ENCODE assay signal across 10 cellular contexts in the genomic region with DNA sequence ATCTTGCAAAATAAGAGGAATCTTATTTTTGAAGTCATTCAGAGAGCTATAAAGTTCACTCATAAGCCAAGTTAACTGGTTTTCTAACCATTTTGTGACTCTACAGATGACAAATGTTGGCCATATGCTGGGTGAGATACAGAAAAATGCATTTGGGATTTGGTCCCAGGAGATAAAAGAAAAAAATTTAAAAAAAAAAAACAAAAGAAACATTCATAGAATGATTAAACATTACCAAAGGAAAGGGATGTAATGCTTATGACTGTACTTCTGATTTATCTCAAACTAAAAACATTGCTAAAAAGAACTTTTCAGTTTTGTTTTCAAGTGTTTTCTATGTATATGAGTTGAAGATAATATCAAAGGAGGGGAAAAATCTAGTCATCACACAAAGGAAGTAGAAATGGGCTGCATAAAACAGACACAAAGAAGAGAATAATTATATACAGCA. TPM values are rescaled to one million over a fixed set of nuclear protein-coding genes. Genes with fewer than 3 reads are reported as not detected.
DNase-seq lines count a peak whose midpoint lies in the region; ATAC-seq and TF ChIP-seq lines count a peak whose summit lies in the region.
"Had no signal": no experiment of that assay in that cellular context is flagged by ENCODE, and none has a peak within 500 bp of the region (broad histone marks: within the 10 kb centered on the region; RNA-seq: fewer than 3 reads in every experiment).

No MANE protein-coding gene starts in this region.

- H3K9me3 Mint-ChIP-seq in activated T-cell treated with anti-CD3 and anti-CD28 coated beads, Interleukin-2, amount 50 U/mL, for 72 hours = no peaks in the 10 kb centered on the region
- peaks cover 4% of the 10 kb centered on the region for H3K9me3 Mint-ChIP-seq in activated B cell treated with CpG ODN at 0.5 μM for 24 hours
- H3K9me3 Mint-ChIP-seq in immature natural killer cell = no peaks in the 10 kb centered on the region

- peak; percentile 86 to 89 for ATAC-seq in activated T-cell treated with anti-CD3 and anti-CD28 coated beads, Interleukin-2, amount 50 U/mL, for 72 hours (replicated peaks in 1 of 2)
- peak; percentile 40 for ATAC-seq in HG02870 (IDR thresholded peaks at IDR 0.05; ENCODE audit: unreplicated experiment)
- ATAC-seq in activated B cell treated with CpG ODN at 0.5 μM for 24 hours (ENCODE audit: low read depth) = no peak
- ATAC-seq in stimulated activated naive CD8-positive, alpha-beta T cell treated with anti-CD3 and anti-CD28 coated beads, Interleukin-15, Interleukin-2, amounts not matched to agents 100 U/mL and 50 U/mL, for 24 hours = peak; percentile 84

- no peak for TF ChIP-seq CTCF in activated B cell treated with CpG ODN at 0.5 μM for 24 hours (IDR thresholded peaks at IDR 0.05)

- no peak for DNase-seq in activated T-cell treated with anti-CD3 and anti-CD28 coated beads, Interleukin-2, amount 50 U/mL, for 72 hours
- DNase-seq in activated T-cell treated with anti-CD3 and anti-CD28 coated beads for 4 hours = no peak
- DNase-seq in activated B cell treated with CpG ODN at 0.5 μM for 24 hours = no peak
- DNase-seq in stimulated activated naive CD8-positive, alpha-beta T cell treated with anti-CD3 and anti-CD28 coated beads, Interleukin-15, Interleukin-2, amounts not matched to agents 100 U/mL and 50 U/mL, for 24 hours = no peak
- no peak for DNase-seq in DMS 273 (lab: John Stamatoyannopoulos, UW; ENCODE audit: unreplicated experiment)
- DNase-seq in midbrain (lab: John Stamatoyannopoulos, UW) = no peak
- no peak for DNase-seq in immature natural killer cell
- DNase-seq: foreskin fibroblast, NCI-H510A had no signal

- H3K27ac Mint-ChIP-seq in activated T-cell treated with anti-CD3 and anti-CD28 coated beads, Interleukin-2, amount 50 U/mL, for 72 hours = peak overlapping the region; percentile 90
- H3K27ac Mint-ChIP-seq in activated B cell treated with CpG ODN at 0.5 μM for 24 hours (peak overlapping the region; percentile 75), immature natural killer cell (no peak overlapping the region)

- H3K27me3 Mint-ChIP-seq in activated T-cell treated with anti-CD3 and anti-CD28 coated beads, Interleukin-2, amount 50 U/mL, for 72 hours (ENCODE audit: low read depth) = no peaks in the 10 kb centered on the region
- H3K27me3 Mint-ChIP-seq in activated B cell treated with CpG ODN at 0.5 μM for 24 hours (no peaks in the 10 kb centered on the region), immature natural killer cell (ENCODE audit: low read depth in 3 of 3) (no peaks in the 10 kb centered on the region)

- intact Hi-C loops in activated B cell treated with CpG ODN at 0.5 μM for 24 hours (cut with micrococcal nuclease) = loop anchor here (1.0 to 2.0 kb wide), 2 partner anchors 9 to 14 kb away; no protein-coding TSS in a partner anchor

- H3K4me1 Mint-ChIP-seq in activated T-cell treated with anti-CD3 and anti-CD28 coated beads, Interleukin-2, amount 50 U/mL, for 72 hours (ENCODE audit: low read depth) = peaks cover 53% of the 10 kb centered on the region
- H3K4me1 Mint-ChIP-seq in activated B cell treated with CpG ODN at 0.5 μM for 24 hours (peaks cover 63% of the 10 kb centered on the region), immature natural killer cell (no peaks in the 10 kb centered on the region)

- peak overlapping the region; percentile 8 to 60 for H3K4me3 Mint-ChIP-seq in activated T-cell treated with anti-CD3 and anti-CD28 coated beads, Interleukin-2, amount 50 U/mL, for 72 hours
- H3K4me3 Mint-ChIP-seq in activated B cell treated with CpG ODN at 0.5 μM for 24 hours (peak overlapping the region; percentile 41), immature natural killer cell (no peak overlapping the region)

- POLR2A ChIA-PET in activated B cell treated with CpG ODN at 0.5 μM for 24 hours (lab: Charles Lee) = interaction anchor here (0.6 to 1.9 kb wide), 11 partner anchors 11 to 619 kb away, joined by 3 to 11 read pairs (median 4); no protein-coding TSS in a partner anchor

- peaks cover 10 to 34% of the 10 kb centered on the region in 2 donors for H3K36me3 Mint-ChIP-seq in activated T-cell treated with anti-CD3 and anti-CD28 coated beads, Interleukin-2, amount 50 U/mL, for 72 hours (ENCODE audit: insufficient read depth in 2 of 2)
- peaks cover 78% of the 10 kb centered on the region for H3K36me3 Mint-ChIP-seq in activated B cell treated with CpG ODN at 0.5 μM for 24 hours (ENCODE audit: low read depth)
- peaks cover 4 to 27% (median 24%) of the 10 kb centered on the region in 3 donors for H3K36me3 Mint-ChIP-seq in immature natural killer cell

- CTCF ChIA-PET in activated B cell treated with CpG ODN at 0.5 μM for 24 hours (lab: Charles Lee) = interaction anchor here (0.9 to 2.0 kb wide), 3 partner anchors 51 to 227 kb away, joined by 3 to 8 read pairs (median 7); no protein-coding TSS in a partner anchor

RNA-seq across cellular contexts. Expression of a gene that starts 43.1 kb away (rescaled TPM):
- 10 to 100 TPM; 33.1 to 59.4 TPM for total RNA-seq in activated T-cell treated with anti-CD3 and anti-CD28 coated beads, Interleukin-2, amount 50 U/mL, for 72 hours
- total RNA-seq in activated B cell treated with CpG ODN at 0.5 μM for 24 hours = 81.4 and 93.1 TPM in 2 replicates
- 1 to 10 TPM; 2.7 to 4.8 (median 4.1) TPM for polyA plus RNA-seq in immature natural killer cell

Comparison
In these comparisons a context has a peak if more than half of its experiments do, and no peak if none do; other contexts are left out.
1. H3K27ac Mint-ChIP-seq: peak in activated T-cell treated with anti-CD3 and anti-CD28 coated beads, Interleukin-2, amount 50 U/mL, for 72 hours (single experiment) and activated B cell treated with CpG ODN at 0.5 μM for 24 hours (single experiment); none in immature natural killer cell (0 of 6).
2. H3K4me3 Mint-ChIP-seq: peak in activated T-cell treated with anti-CD3 and anti-CD28 coated beads, Interleukin-2, amount 50 U/mL, for 72 hours (2 of 2) and activated B cell treated with CpG ODN at 0.5 μM for 24 hours (single experiment); none in immature natural killer cell (0 of 5).